ENCODE assay signal across 21 cellular contexts in genomic region chr3:194332858-194333211, GRCh38. TPM values are rescaled to one million over a fixed set of nuclear protein-coding genes. Genes with fewer than 3 reads are reported as not detected.
DNase-seq lines count a peak whose midpoint lies in the region; ATAC-seq and TF ChIP-seq lines count a peak whose summit lies in the region.
"Had no signal": no experiment of that assay in that cellular context is flagged by ENCODE, and none has a peak within 500 bp of the region (broad histone marks: within the 10 kb centered on the region; RNA-seq: fewer than 3 reads in every experiment).

No MANE protein-coding gene starts in this region.

- H3K9me2 ChIP-seq in Loucy (replicated peaks; ENCODE audit: low read depth, low read length) = no peaks in the 10 kb centered on the region

- H3K4me3 ChIP-seq in Caco-2 (ENCODE audit: low read depth, low read length) = peak overlapping the region; percentile 71
- H3K4me3 ChIP-seq in Loucy (ENCODE audit: low read length, poor library complexity, severe bottlenecking) = no peak overlapping the region
- H3K4me3 ChIP-seq in naive thymus-derived CD4-positive, alpha-beta T cell (ENCODE audit: low read length) = no peak overlapping the region

- TF ChIP-seq CTCF in Caco-2 (IDR thresholded peaks at IDR 0.05; ENCODE audit: insufficient read depth in 1 of 2, low read depth in 1 of 2, low read length in 1 of 2, severe bottlenecking in 1 of 2, unreplicated experiment in 1 of 2) (no peak), Loucy (conservative IDR thresholded peaks at IDR 0.05; ENCODE audit: low read length) (no peak), GM10266 (IDR thresholded peaks at IDR 0.05; ENCODE audit: control insufficient read depth, insufficient read depth, low read depth, missing control alignments) (no peak)
- no peak for TF ChIP-seq CTCF in CD4-positive, alpha-beta T cell (IDR thresholded peaks at IDR 0.05)

- H3K9ac ChIP-seq in Loucy (ENCODE audit: low read depth, low read length, poor library complexity, severe bottlenecking) = no peak overlapping the region

- H3K4me1 Mint-ChIP-seq in Caco-2 (ENCODE audit: low read depth, unreplicated experiment) = peaks cover 29% of the 10 kb centered on the region
- H3K4me1 Mint-ChIP-seq in central memory CD8-positive, alpha-beta T cell = no peaks in the 10 kb centered on the region
- H3K4me1 Mint-ChIP-seq in naive thymus-derived CD4-positive, alpha-beta T cell = peaks cover 0 to 12% (median 4%) of the 10 kb centered on the region in 7 donors
- peaks cover 4% of the 10 kb centered on the region for H3K4me1 Mint-ChIP-seq in CD4-positive, alpha-beta T cell (ENCODE audit: low read depth)

- H3K4me3 Mint-ChIP-seq in Caco-2 (ENCODE audit: unreplicated experiment) = peak overlapping the region; percentile 88
- peak overlapping the region; percentile 54 for H3K4me3 Mint-ChIP-seq in central memory CD8-positive, alpha-beta T cell
- peak overlapping the region in 9 of 10 donors; percentile 33 to 84 (median 56) for H3K4me3 Mint-ChIP-seq in naive thymus-derived CD4-positive, alpha-beta T cell
- H3K4me3 Mint-ChIP-seq in CD4-positive, alpha-beta T cell = no peak overlapping the region

- H3K36me3 Mint-ChIP-seq in Caco-2 (ENCODE audit: insufficient read depth, unreplicated experiment) = peaks cover 11% of the 10 kb centered on the region
- peaks cover 6% of the 10 kb centered on the region for H3K36me3 Mint-ChIP-seq in central memory CD8-positive, alpha-beta T cell (ENCODE audit: insufficient read depth)
- no peaks in the 10 kb centered on the region for H3K36me3 Mint-ChIP-seq in naive thymus-derived CD4-positive, alpha-beta T cell
- H3K36me3 Mint-ChIP-seq in CD4-positive, alpha-beta T cell (ENCODE audit: low read depth) = no peaks in the 10 kb centered on the region
- H3K36me3 Mint-ChIP-seq: CD4-positive, CD25-positive, alpha-beta regulatory T cell; stimulated activated memory B cell treated with anti-CD40 and anti-IgM and Interleukin-4, amounts not matched to agents 10 μg/mL and 1 μg/mL and 100 μg/mL, for 72 hours had no signal

- H3K9me3 Mint-ChIP-seq in Caco-2 (ENCODE audit: unreplicated experiment) = no peaks in the 10 kb centered on the region
- H3K9me3 Mint-ChIP-seq in central memory CD8-positive, alpha-beta T cell = no peaks in the 10 kb centered on the region
- H3K9me3 Mint-ChIP-seq in naive thymus-derived CD4-positive, alpha-beta T cell = no peaks in the 10 kb centered on the region
- no peaks in the 10 kb centered on the region for H3K9me3 Mint-ChIP-seq in CD4-positive, alpha-beta T cell
- H3K9me3 Mint-ChIP-seq: stimulated activated memory B cell treated with anti-CD40 and anti-IgM and Interleukin-4, amounts not matched to agents 10 μg/mL and 1 μg/mL and 100 μg/mL, for 72 hours; T-helper 1 cell treated with Interleukin-12 subunit alpha and Interleukin-12 subunit beta and Interleukin-4 antibody, amounts not matched to agents 30 μg/mL and 1 μg/mL, for 36 hours had no signal

- DNase-seq in Caco-2 (no peak), superior temporal gyrus (ENCODE audit: extremely low spot score) (no peak), GM10266 (ENCODE audit: extremely low spot score) (no peak)
- DNase-seq in central memory CD8-positive, alpha-beta T cell (ENCODE audit: low spot score in 2 of 2) = no peak
- DNase-seq in naive thymus-derived CD4-positive, alpha-beta T cell = no peak
- DNase-seq in CD4-positive, alpha-beta T cell = no peak
- DNase-seq: activated CD4-positive, alpha-beta T cell treated with anti-CD3 and anti-CD28 coated beads, Interleukin-2, amount 50 U/mL, for 1 hour; activated gamma-delta T cell treated with Interleukin-2 at 50 U/mL for 16 hours; CD4-positive, CD25-positive, alpha-beta regulatory T cell; GDM1; KBM-7; NCI-H146; NCI-H510A; stimulated activated CD4-positive, alpha-beta T cell treated with anti-CD3 and anti-CD28 coated beads, Interleukin-4, amount 100 ng/mL, for 4 hours; uterus had no signal

- H3K79me2 ChIP-seq in Loucy (ENCODE audit: insufficient read depth, low read length) = no peaks in the 10 kb centered on the region

- no peaks in the 10 kb centered on the region for H3K36me3 ChIP-seq in Caco-2 (ENCODE audit: control insufficient read depth, insufficient read depth, low read length)
- no peaks in the 10 kb centered on the region for H3K36me3 ChIP-seq in Loucy (ENCODE audit: insufficient read depth, low read length)
- H3K36me3 ChIP-seq in naive thymus-derived CD4-positive, alpha-beta T cell (ENCODE audit: control insufficient read depth in 2 of 3, insufficient read depth in 3 of 3, low read length in 3 of 3) = no peaks in the 10 kb centered on the region
- H3K36me3 ChIP-seq: Peyer's patch, uterus had no signal

- H3K27me3 ChIP-seq in Caco-2 (replicated peaks; ENCODE audit: control insufficient read depth, insufficient read depth, low read length) (no peaks in the 10 kb centered on the region), Loucy (ENCODE audit: insufficient read depth, low read length, poor library complexity, severe bottlenecking) (peaks cover 6% of the 10 kb centered on the region)
- H3K27me3 ChIP-seq in naive thymus-derived CD4-positive, alpha-beta T cell (ENCODE audit: control insufficient read depth in 2 of 2, insufficient read depth in 2 of 2, low read length in 2 of 2) = peaks cover 0 to 6% of the 10 kb centered on the region in 2 donors
- H3K27me3 ChIP-seq in CD4-positive, alpha-beta T cell (ENCODE audit: control insufficient read depth, insufficient read depth, low read length) = peaks cover 17% of the 10 kb centered on the region
- H3K27me3 ChIP-seq: Peyer's patch, uterus had no signal

- peak overlapping the region; percentile 76 for H3K4me2 ChIP-seq in Loucy (ENCODE audit: low read depth, low read length, poor library complexity, severe bottlenecking)

- H3F3A ChIP-seq in Loucy (ENCODE audit: low read depth) = no peaks in the 10 kb centered on the region

- H2AFZ ChIP-seq in Loucy (ENCODE audit: low read length) = peak overlapping the region; percentile 88

- TSS peak; percentile 79 for BruUV-seq in Caco-2 (replicated peaks; lab: Mats Ljungman, UMichigan)

- H3K27ac ChIP-seq in naive thymus-derived CD4-positive, alpha-beta T cell (ENCODE audit: low read depth, low read length) = no peak overlapping the region
- no peak overlapping the region for H3K27ac ChIP-seq in CD4-positive, alpha-beta T cell (ENCODE audit: low read depth, low read length)
- H3K27ac ChIP-seq: Peyer's patch, uterus had no signal

- H4K20me1 ChIP-seq in Loucy (ENCODE audit: insufficient read depth, low read length, poor library complexity, severe bottlenecking) = no peaks in the 10 kb centered on the region

- CTCF ChIA-PET in Caco-2 (lab: Charles Lee) = interaction anchor here (0.6 to 1.4 kb wide), 4 partner anchors 71 to 246 kb away, joined by 3 to 4 read pairs (median 4); no protein-coding TSS in a partner anchor
- CTCF ChIA-PET in naive thymus-derived CD4-positive, alpha-beta T cell (lab: Charles Lee) = interaction anchor here (0.6 to 15.7 kb wide), 3 partner anchors 55 to 193 kb away, joined by 3 to 256 read pairs (median 3); partner anchors contain the start of gene GP5
- CTCF ChIA-PET in CD4-positive, alpha-beta T cell (lab: Charles Lee) = interaction anchor here (0.9 to 2.8 kb wide), 8 partner anchors 9 to 262 kb away, joined by 3 to 19 read pairs (median 4); no protein-coding TSS in a partner anchor

- H3K9me3 ChIP-seq in Caco-2 (no peaks in the 10 kb centered on the region), Loucy (ENCODE audit: insufficient read depth, low read depth, low read length) (no peaks in the 10 kb centered on the region)
- no peaks in the 10 kb centered on the region for H3K9me3 ChIP-seq in naive thymus-derived CD4-positive, alpha-beta T cell (ENCODE audit: control insufficient read depth in 2 of 3, low read length in 3 of 3)
- no peaks in the 10 kb centered on the region for H3K9me3 ChIP-seq in CD4-positive, alpha-beta T cell (ENCODE audit: control insufficient read depth, low read length)
- H3K9me3 ChIP-seq: uterus had no signal

- intact Hi-C loops in Caco-2 (cut with micrococcal nuclease; ENCODE audit: unreplicated experiment) = loop anchor here (1.0 to 10.0 kb wide), 3 partner anchors 11 to 242 kb away; no protein-coding TSS in a partner anchor
- intact Hi-C loops in naive thymus-derived CD4-positive, alpha-beta T cell (cut with micrococcal nuclease) = loop anchor here (1.0 to 5.0 kb wide), 7 partner anchors 11 to 556 kb away; no protein-coding TSS in a partner anchor
- intact Hi-C loops in CD4-positive, alpha-beta T cell (cut with DNase I, micrococcal nuclease) = loop anchor here (1.0 to 5.0 kb wide), 6 partner anchors 11 to 774 kb away; no protein-coding TSS in a partner anchor

- ATAC-seq in central memory CD8-positive, alpha-beta T cell (replicated peaks; ENCODE audit: extremely low read depth, poor library complexity, severe bottlenecking) = no peak
- ATAC-seq in naive thymus-derived CD4-positive, alpha-beta T cell = no peak
- ATAC-seq in CD4-positive, alpha-beta T cell (ENCODE audit: poor library complexity) = no peak

- POLR2A ChIA-PET in Caco-2 (lab: Charles Lee) = no interaction called here
- POLR2A ChIA-PET in naive thymus-derived CD4-positive, alpha-beta T cell (lab: Charles Lee) = interaction anchor here (1.5 to 2.3 kb wide), 2 partner anchors 64 to 71 kb away, joined by 7 to 9 read pairs; no protein-coding TSS in a partner anchor
- POLR2A ChIA-PET in CD4-positive, alpha-beta T cell (lab: Charles Lee) = interaction anchor here (2.2 kb wide), 1 partner anchor 65 kb away, joined by 11 read pairs; the partner anchor contains the start of gene GP5

- H3K4me1 ChIP-seq in Caco-2 (peaks cover 26% of the 10 kb centered on the region), Loucy (ENCODE audit: insufficient read depth, low read length, poor library complexity, severe bottlenecking) (peaks cover 8% of the 10 kb centered on the region)
- peaks cover 0 to 4% of the 10 kb centered on the region in 2 donors for H3K4me1 ChIP-seq in naive thymus-derived CD4-positive, alpha-beta T cell (ENCODE audit: control insufficient read depth in 2 of 2, insufficient read depth in 2 of 2, low read length in 2 of 2)
- H3K4me1 ChIP-seq: uterus had no signal

- H3K27me3 Mint-ChIP-seq in Caco-2 (ENCODE audit: insufficient read depth, unreplicated experiment) = no peaks in the 10 kb centered on the region
- H3K27me3 Mint-ChIP-seq in central memory CD8-positive, alpha-beta T cell = peaks cover 55% of the 10 kb centered on the region
- peaks cover 9 to 30% (median 22%) of the 10 kb centered on the region in 5 donors for H3K27me3 Mint-ChIP-seq in naive thymus-derived CD4-positive, alpha-beta T cell
- H3K27me3 Mint-ChIP-seq in CD4-positive, alpha-beta T cell = peaks cover 36% of the 10 kb centered on the region

- H3K27ac Mint-ChIP-seq in Caco-2 (ENCODE audit: unreplicated experiment) = peak overlapping the region; percentile 92
- H3K27ac Mint-ChIP-seq in central memory CD8-positive, alpha-beta T cell (ENCODE audit: low read depth) = no peak overlapping the region
- no peak overlapping the region for H3K27ac Mint-ChIP-seq in naive thymus-derived CD4-positive, alpha-beta T cell
- H3K27ac Mint-ChIP-seq in CD4-positive, alpha-beta T cell = no peak overlapping the region
- H3K27ac Mint-ChIP-seq: CD4-positive, CD25-positive, alpha-beta regulatory T cell; stimulated activated memory B cell treated with anti-CD40 and anti-IgM and Interleukin-4, amounts not matched to agents 10 μg/mL and 1 μg/mL and 100 μg/mL, for 72 hours; T-helper 1 cell treated with Interleukin-12 subunit alpha and Interleukin-12 subunit beta and Interleukin-4 antibody, amounts not matched to agents 30 μg/mL and 1 μg/mL, for 36 hours had no signal

RNA-seq across cellular contexts. Expression of gene CPN2, which starts 18.3 kb away (rescaled TPM):
- not detected in 2 replicates for total RNA-seq in Caco-2 (2022)
- total RNA-seq in naive thymus-derived CD4-positive, alpha-beta T cell = not detected
- polyA plus RNA-seq in naive thymus-derived CD4-positive, alpha-beta T cell = not detected
- total RNA-seq in CD4-positive, alpha-beta T cell = not detected
- total RNA-seq: CD4-positive, CD25-positive, alpha-beta regulatory T cell; kidney epithelial cell; Peyer's patch; sciatic nerve had no signal
- polyA plus RNA-seq: CD4-positive, CD25-positive, alpha-beta regulatory T cell had no signal

RNA-seq across cellular contexts. Expression of gene LRRC15, which starts 36.7 kb away (rescaled TPM):
- 0.09 and 0.16 TPM in 2 replicates for total RNA-seq in Caco-2 (2022)
- not detected for total RNA-seq in naive thymus-derived CD4-positive, alpha-beta T cell
- polyA plus RNA-seq in naive thymus-derived CD4-positive, alpha-beta T cell = not detected
- not detected for total RNA-seq in CD4-positive, alpha-beta T cell
- total RNA-seq: CD4-positive, CD25-positive, alpha-beta regulatory T cell; kidney epithelial cell had no signal
- polyA plus RNA-seq: CD4-positive, CD25-positive, alpha-beta regulatory T cell had no signal
